In the genomic region with DNA sequence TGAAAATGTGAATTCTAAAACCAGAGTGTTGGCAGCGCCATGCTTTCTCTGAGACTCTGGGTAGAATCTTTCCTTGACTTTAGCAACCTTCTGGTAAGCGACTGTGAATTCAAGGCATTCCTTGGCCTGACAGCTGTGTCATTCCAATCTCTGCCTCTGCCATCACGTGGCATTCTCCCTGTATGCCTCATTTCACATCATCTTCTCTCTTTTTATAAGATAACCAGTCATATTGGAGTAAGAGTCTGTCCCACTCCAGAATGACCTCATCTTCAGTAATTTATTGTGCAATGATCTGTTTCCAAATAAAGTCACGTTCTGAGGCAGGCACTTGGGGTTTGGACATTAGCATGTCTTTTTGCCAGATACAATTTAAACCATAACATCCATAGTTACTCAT, we compare ENCODE assay signal across 13 cellular contexts.
DNase-seq lines count a peak whose midpoint lies in the region; ATAC-seq, FAIRE-seq and TF ChIP-seq lines count a peak whose summit lies in the region.
"Had no signal": no experiment of that assay in that cellular context is flagged by ENCODE, and none has a peak within 500 bp of the region (broad histone marks: within the 10 kb centered on the region; RNA-seq: fewer than 3 reads in every experiment).

No MANE protein-coding gene starts in this region.

- H3K27ac Mint-ChIP-seq in HFFc6 = peak overlapping the region; percentile 95
- no peak overlapping the region for H3K27ac Mint-ChIP-seq in natural killer cell treated with Interleukin-12 subunit alpha and Interleukin-12 subunit beta and Interleukin-15 and Interleukin-18, amount 100 ng/mL, for 72 hours
- H3K27ac Mint-ChIP-seq in activated naive CD8-positive, alpha-beta T cell treated with anti-CD3 and anti-CD28 coated beads for 36 hours = no peak overlapping the region
- H3K27ac Mint-ChIP-seq: activated T-helper 17 cell treated with anti-CD3 and anti-CD28 coated beads, Interleukin-2, amount 50 U/mL, for 72 hours; stimulated activated naive B cell treated with anti-CD40 and anti-IgM and Interleukin-4, amounts not matched to agents 10 μg/mL and 1 μg/mL and 100 μg/mL, for 72 hours had no signal

- H3K4me3 Mint-ChIP-seq in HFFc6 = peak overlapping the region; percentile 71
- no peak overlapping the region for H3K4me3 Mint-ChIP-seq in natural killer cell treated with Interleukin-12 subunit alpha and Interleukin-12 subunit beta and Interleukin-15 and Interleukin-18, amount 100 ng/mL, for 72 hours
- H3K4me3 Mint-ChIP-seq in activated naive CD8-positive, alpha-beta T cell treated with anti-CD3 and anti-CD28 coated beads for 36 hours = no peak overlapping the region
- H3K4me3 Mint-ChIP-seq: activated T-helper 17 cell treated with anti-CD3 and anti-CD28 coated beads, Interleukin-2, amount 50 U/mL, for 72 hours; stimulated activated naive B cell treated with anti-CD40 and anti-IgM and Interleukin-4, amounts not matched to agents 10 μg/mL and 1 μg/mL and 100 μg/mL, for 72 hours had no signal

- ATAC-seq in natural killer cell treated with Interleukin-12 subunit alpha and Interleukin-12 subunit beta and Interleukin-15 and Interleukin-18, amount 100 ng/mL, for 72 hours = no peak
- ATAC-seq: activated T-helper 17 cell treated with anti-CD3 and anti-CD28 coated beads, Interleukin-2, amount 50 U/mL, for 72 hours; K562; stimulated activated naive B cell treated with anti-CD40 and anti-IgM and Interleukin-4, amounts not matched to agents 10 μg/mL and 1 μg/mL and 100 μg/mL, for 72 hours had no signal

- DNase-seq in HFFc6 = peak; percentile 98
- DNase-seq in adipocyte (ENCODE audit: low read depth) = peak; percentile 88
- DNase-seq in hepatic stellate cell (ENCODE audit: low spot score) = peak; percentile 55
- DNase-seq in urothelium cell line (ENCODE audit: low spot score) = peak; percentile 8
- DNase-seq in natural killer cell treated with Interleukin-12 subunit alpha and Interleukin-12 subunit beta and Interleukin-15 and Interleukin-18, amount 100 ng/mL, for 72 hours (ENCODE audit: low spot score) = no peak
- no peak for DNase-seq in D341Med (ENCODE audit: low spot score)
- DNase-seq in activated naive CD8-positive, alpha-beta T cell treated with anti-CD3 and anti-CD28 coated beads for 36 hours = no peak
- DNase-seq: GDM1; NCI-H82; stimulated activated naive B cell treated with anti-CD40 and anti-IgM and Interleukin-4, amounts not matched to agents 10 μg/mL and 1 μg/mL and 100 μg/mL, for 72 hours had no signal

- peaks cover 55% of the 10 kb centered on the region for H3K4me1 Mint-ChIP-seq in HFFc6 (ENCODE audit: low read depth)
- no peaks in the 10 kb centered on the region for H3K4me1 Mint-ChIP-seq in natural killer cell treated with Interleukin-12 subunit alpha and Interleukin-12 subunit beta and Interleukin-15 and Interleukin-18, amount 100 ng/mL, for 72 hours (ENCODE audit: low read depth in 2 of 2)
- H3K4me1 Mint-ChIP-seq in activated naive CD8-positive, alpha-beta T cell treated with anti-CD3 and anti-CD28 coated beads for 36 hours = no peaks in the 10 kb centered on the region
- H3K4me1 Mint-ChIP-seq: activated T-helper 17 cell treated with anti-CD3 and anti-CD28 coated beads, Interleukin-2, amount 50 U/mL, for 72 hours; stimulated activated naive B cell treated with anti-CD40 and anti-IgM and Interleukin-4, amounts not matched to agents 10 μg/mL and 1 μg/mL and 100 μg/mL, for 72 hours had no signal

- no peaks in the 10 kb centered on the region for H3K36me3 ChIP-seq in adipocyte (ENCODE audit: control insufficient read depth, insufficient read depth, low read length, severe bottlenecking)

- H3K9ac ChIP-seq in adipocyte (ENCODE audit: low read length) = peak overlapping the region; percentile 42

- FAIRE-seq in urothelium cell line (lab: Jason Lieb, UNC) = no peak
- FAIRE-seq: endometrium, K562 had no signal

- H3K9me3 Mint-ChIP-seq in HFFc6 = no peaks in the 10 kb centered on the region; the same call in 1 of the 2 replicates
- peaks cover 18% of the 10 kb centered on the region for H3K9me3 Mint-ChIP-seq in natural killer cell treated with Interleukin-12 subunit alpha and Interleukin-12 subunit beta and Interleukin-15 and Interleukin-18, amount 100 ng/mL, for 72 hours
- no peaks in the 10 kb centered on the region for H3K9me3 Mint-ChIP-seq in activated naive CD8-positive, alpha-beta T cell treated with anti-CD3 and anti-CD28 coated beads for 36 hours
- H3K9me3 Mint-ChIP-seq: stimulated activated naive B cell treated with anti-CD40 and anti-IgM and Interleukin-4, amounts not matched to agents 10 μg/mL and 1 μg/mL and 100 μg/mL, for 72 hours had no signal

- H3K4me1 ChIP-seq in adipocyte (ENCODE audit: control insufficient read depth, insufficient read depth, low read length) = peaks cover 25% of the 10 kb centered on the region

- no peaks in the 10 kb centered on the region; the same call in 1 of the 2 replicates for H3K27me3 Mint-ChIP-seq in HFFc6 (ENCODE audit: insufficient read depth)
- no peaks in the 10 kb centered on the region for H3K27me3 Mint-ChIP-seq in natural killer cell treated with Interleukin-12 subunit alpha and Interleukin-12 subunit beta and Interleukin-15 and Interleukin-18, amount 100 ng/mL, for 72 hours
- no peaks in the 10 kb centered on the region for H3K27me3 Mint-ChIP-seq in activated naive CD8-positive, alpha-beta T cell treated with anti-CD3 and anti-CD28 coated beads for 36 hours
- H3K27me3 Mint-ChIP-seq: stimulated activated naive B cell treated with anti-CD40 and anti-IgM and Interleukin-4, amounts not matched to agents 10 μg/mL and 1 μg/mL and 100 μg/mL, for 72 hours had no signal

- H3K4me3 ChIP-seq in adipocyte (ENCODE audit: low read length) = no peak overlapping the region
- H3K4me3 ChIP-seq: K562 had no signal

- H3K9me3 ChIP-seq in adipocyte (ENCODE audit: control insufficient read depth, low read length) = no peaks in the 10 kb centered on the region

- no peak for TF ChIP-seq CTCF in HFFc6 (IDR thresholded peaks at IDR 0.05)

- H3K27me3 ChIP-seq in adipocyte (replicated peaks; ENCODE audit: control insufficient read depth, insufficient read depth, low read length) = no peaks in the 10 kb centered on the region

- peaks cover 31% of the 10 kb centered on the region for H3K36me3 Mint-ChIP-seq in HFFc6 (ENCODE audit: low read depth)
- no peaks in the 10 kb centered on the region for H3K36me3 Mint-ChIP-seq in natural killer cell treated with Interleukin-12 subunit alpha and Interleukin-12 subunit beta and Interleukin-15 and Interleukin-18, amount 100 ng/mL, for 72 hours
- no peaks in the 10 kb centered on the region for H3K36me3 Mint-ChIP-seq in activated naive CD8-positive, alpha-beta T cell treated with anti-CD3 and anti-CD28 coated beads for 36 hours
- H3K36me3 Mint-ChIP-seq: stimulated activated naive B cell treated with anti-CD40 and anti-IgM and Interleukin-4, amounts not matched to agents 10 μg/mL and 1 μg/mL and 100 μg/mL, for 72 hours had no signal

Comparison
In these comparisons a context has a peak if more than half of its experiments do, and no peak if none do; other contexts are left out.
1. DNase-seq: peak in HFFc6 (single experiment), adipocyte (single experiment), hepatic stellate cell (single experiment) and urothelium cell line (single experiment); none in natural killer cell treated with Interleukin-12 subunit alpha and Interleukin-12 subunit beta and Interleukin-15 and Interleukin-18, amount 100 ng/mL, for 72 hours (single experiment), D341Med (single experiment) and activated naive CD8-positive, alpha-beta T cell treated with anti-CD3 and anti-CD28 coated beads for 36 hours (single experiment).